In genomic region chr17:17591408-17592265, GRCh38 we compare ENCODE assay signal across 1 cellular context.
TF ChIP-seq lines count a peak whose summit lies in the region.

TSS of gene PEMT (minus strand) at chr17:17591708. CDS start at chr17:17591626, 82 bp downstream.

TF ChIP-seq in K562, 482 proteins besides CTCF, POLR2A, EP300 and RAD21 (continued from another document and continues in another):
- TF ChIP-seq MGA (IDR thresholded peaks at IDR 0.05) (peak; percentile 83), GATA2 (CRISPR knock-in tag; IDR thresholded peaks at IDR 0.05) (no peak), MTA3 (IDR thresholded peaks at IDR 0.05; ENCODE audit: borderline replicate concordance) (peak; percentile 77; the same call in 1 of the 2 replicates), ZNF449 (CRISPR knock-in tag; IDR thresholded peaks at IDR 0.05) (no peak), MYBL2 (IDR thresholded peaks at IDR 0.05; ENCODE audit: low read depth) (no peak), MYBL2 (CRISPR knock-in tag; IDR thresholded peaks at IDR 0.05; ENCODE audit: borderline replicate concordance) (no peak), MYNN (IDR thresholded peaks at IDR 0.05) (no peak), MYNN (CRISPR knock-in tag; IDR thresholded peaks at IDR 0.05) (no peak), ZKSCAN3 (CRISPR knock-in tag; IDR thresholded peaks at IDR 0.05) (no peak), PRMT5 (CRISPR knock-in tag; IDR thresholded peaks at IDR 0.05) (no peak), THRA (IDR thresholded peaks at IDR 0.05) (no peak), MNT (conservative IDR thresholded peaks at IDR 0.05) (peak; percentile 95 to 98), ZNF165 (CRISPR knock-in tag; IDR thresholded peaks at IDR 0.05; ENCODE audit: borderline replicate concordance) (no peak; the same call in 1 of the 2 replicates), RB1 (IDR thresholded peaks at IDR 0.05; ENCODE audit: low read depth) (0 out of 2 replicates have a peak, but pooled peaks have one; percentile 33), ZBTB34 (CRISPR knock-in tag; IDR thresholded peaks at IDR 0.05) (no peak), ZBTB11 (CRISPR knock-in tag; IDR thresholded peaks at IDR 0.05) (peak; percentile 96 to 99 (median 98)), YBX1 (IDR thresholded peaks at IDR 0.05) (no peak), MXD1 (CRISPR knock-in tag; IDR thresholded peaks at IDR 0.05; ENCODE audit: borderline replicate concordance, poor library complexity, severe bottlenecking) (peak; percentile 89), SOX6 (IDR thresholded peaks at IDR 0.05) (no peak), SREBF2 (CRISPR knock-in tag; IDR thresholded peaks at IDR 0.05) (no peak), ARID1B (IDR thresholded peaks at IDR 0.05) (no peak), FOXJ2 (tag; IDR thresholded peaks at IDR 0.05) (peak; percentile 83; the same call in 1 of the 2 replicates), FOXP4 (CRISPR knock-in tag; IDR thresholded peaks at IDR 0.05; ENCODE audit: borderline replicate concordance) (no peak), TOE1 (IDR thresholded peaks at IDR 0.05; ENCODE audit: borderline replicate concordance) (peak; percentile 78; the same call in 1 of the 2 replicates), TOE1 (CRISPR knock-in tag; IDR thresholded peaks at IDR 0.05; ENCODE audit: borderline replicate concordance, low read depth) (no peak), NR3C1 (CRISPR knock-in tag; IDR thresholded peaks at IDR 0.05) (no peak), RBM39 (optimal IDR thresholded peaks at IDR 0.05; ENCODE audit: low read depth, low read length) (no peak), HDAC3 (IDR thresholded peaks at IDR 0.05; ENCODE audit: borderline replicate concordance, partially characterized antibody) (no peak), GTF2E2 (tag; IDR thresholded peaks at IDR 0.05) (0 out of 2 replicates have a peak, but pooled peaks have one; percentile 48), ZBTB1 (CRISPR knock-in tag; IDR thresholded peaks at IDR 0.05; ENCODE audit: borderline replicate concordance, low read depth) (peak; percentile 71; the same call in 1 of the 2 replicates)
